1 cellular context compared by ENCODE assay signal in the genomic region with DNA sequence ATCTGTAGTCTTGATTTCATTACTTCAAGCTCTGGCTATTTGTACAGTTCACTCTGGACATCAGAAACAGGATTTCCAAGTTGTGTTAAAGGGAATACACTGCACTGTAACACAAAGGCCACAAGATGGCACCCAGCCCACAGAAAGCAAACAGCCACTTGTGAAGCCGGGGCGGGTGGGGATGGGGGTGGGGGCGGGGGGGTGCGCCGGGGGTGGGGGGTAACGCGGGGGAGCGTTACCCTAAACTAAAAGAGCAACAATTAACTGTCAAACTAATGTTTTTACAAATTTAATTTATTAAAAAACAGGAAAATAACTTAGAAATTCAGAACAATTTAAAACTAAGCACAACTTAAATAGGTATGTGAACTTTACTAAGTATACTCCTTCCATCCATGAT.
TF ChIP-seq lines count a peak whose summit lies in the region.

No MANE protein-coding gene starts in this region.

TF ChIP-seq in HCT116, 20 proteins besides CTCF, POLR2A, EP300 and RAD21:
- TF ChIP-seq EGR1 (IDR thresholded peaks at IDR 0.05; ENCODE audit: low read depth) (no peak), CBX3 (IDR thresholded peaks at IDR 0.05; ENCODE audit: low read depth) (no peak), SRF (IDR thresholded peaks at IDR 0.05; ENCODE audit: low read depth) (no peak), TCF7L2 (IDR thresholded peaks at IDR 0.05; ENCODE audit: borderline replicate concordance, extremely low read depth, insufficient read depth, insufficient read length) (no peak)
- TF ChIP-seq, protein P1, sequence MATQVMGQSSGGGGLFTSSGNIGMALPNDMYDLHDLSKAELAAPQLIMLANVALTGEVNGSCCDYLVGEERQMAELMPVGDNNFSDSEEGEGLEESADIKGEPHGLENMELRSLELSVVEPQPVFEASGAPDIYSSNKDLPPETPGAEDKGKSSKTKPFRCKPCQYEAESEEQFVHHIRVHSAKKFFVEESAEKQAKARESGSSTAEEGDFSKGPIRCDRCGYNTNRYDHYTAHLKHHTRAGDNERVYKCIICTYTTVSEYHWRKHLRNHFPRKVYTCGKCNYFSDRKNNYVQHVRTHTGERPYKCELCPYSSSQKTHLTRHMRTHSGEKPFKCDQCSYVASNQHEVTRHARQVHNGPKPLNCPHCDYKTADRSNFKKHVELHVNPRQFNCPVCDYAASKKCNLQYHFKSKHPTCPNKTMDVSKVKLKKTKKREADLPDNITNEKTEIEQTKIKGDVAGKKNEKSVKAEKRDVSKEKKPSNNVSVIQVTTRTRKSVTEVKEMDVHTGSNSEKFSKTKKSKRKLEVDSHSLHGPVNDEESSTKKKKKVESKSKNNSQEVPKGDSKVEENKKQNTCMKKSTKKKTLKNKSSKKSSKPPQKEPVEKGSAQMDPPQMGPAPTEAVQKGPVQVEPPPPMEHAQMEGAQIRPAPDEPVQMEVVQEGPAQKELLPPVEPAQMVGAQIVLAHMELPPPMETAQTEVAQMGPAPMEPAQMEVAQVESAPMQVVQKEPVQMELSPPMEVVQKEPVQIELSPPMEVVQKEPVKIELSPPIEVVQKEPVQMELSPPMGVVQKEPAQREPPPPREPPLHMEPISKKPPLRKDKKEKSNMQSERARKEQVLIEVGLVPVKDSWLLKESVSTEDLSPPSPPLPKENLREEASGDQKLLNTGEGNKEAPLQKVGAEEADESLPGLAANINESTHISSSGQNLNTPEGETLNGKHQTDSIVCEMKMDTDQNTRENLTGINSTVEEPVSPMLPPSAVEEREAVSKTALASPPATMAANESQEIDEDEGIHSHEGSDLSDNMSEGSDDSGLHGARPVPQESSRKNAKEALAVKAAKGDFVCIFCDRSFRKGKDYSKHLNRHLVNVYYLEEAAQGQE (IDR thresholded peaks at IDR 0.05; ENCODE audit: low read depth), result no peak
TF ChIP-seq in HCT116: peak in this region for 0.
